9 cellular contexts compared by ENCODE assay signal in the genomic region with DNA sequence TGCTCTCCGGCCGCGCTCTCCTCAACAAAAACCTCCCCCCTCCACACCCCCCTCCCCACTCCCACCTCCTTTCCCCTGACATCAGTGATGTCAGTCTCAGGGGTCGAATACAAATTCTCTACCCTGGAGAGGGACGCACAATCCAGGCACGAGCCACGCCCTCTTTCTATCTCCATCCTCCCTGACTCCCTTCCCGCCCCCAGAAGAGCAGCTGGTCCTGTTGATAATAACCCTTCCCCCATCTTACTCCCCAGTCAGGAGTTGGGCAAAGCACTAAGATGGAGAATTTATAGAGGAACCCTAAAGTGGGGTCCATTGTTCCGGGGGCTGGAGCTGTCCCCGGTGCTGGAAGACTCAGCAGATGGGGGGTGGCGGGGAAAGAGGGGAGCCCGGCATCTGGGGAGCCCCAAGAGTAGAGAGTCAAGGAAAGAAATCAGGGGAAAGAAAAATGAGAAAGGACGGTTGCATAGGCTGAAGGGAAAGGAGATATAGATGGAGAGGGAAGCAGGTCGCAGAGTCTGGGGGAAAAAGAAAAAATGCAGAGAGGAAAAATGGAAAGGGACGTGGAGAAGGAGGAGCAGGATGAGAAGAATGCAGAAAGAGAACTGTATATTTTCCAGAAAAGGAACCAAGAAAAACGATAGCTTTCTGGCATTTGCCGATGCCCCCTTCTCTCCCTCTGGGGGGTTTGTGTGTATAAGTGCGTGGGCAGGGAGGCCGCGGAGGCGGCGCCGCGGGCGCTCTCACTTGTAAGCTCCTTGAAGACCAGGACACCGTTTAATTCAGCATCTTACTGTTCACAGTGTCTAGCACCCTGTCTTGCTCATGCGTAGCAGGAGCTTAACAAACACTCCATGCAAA. TPM values are rescaled to one million over a fixed set of nuclear protein-coding genes. Genes with fewer than 3 reads are reported as not detected.
A peak's percentile ranks its signal among the peaks of the same experiment; 100 is the strongest.
DNase-seq lines count a peak whose midpoint lies in the region; ATAC-seq and TF ChIP-seq lines count a peak whose summit lies in the region.
"Had no signal": no experiment of that assay in that cellular context is flagged by ENCODE, and none has a peak within 500 bp of the region (broad histone marks: within the 10 kb centered on the region; RNA-seq: fewer than 3 reads in every experiment).

TSS of gene CELF3 (minus strand) at position 33 of the 861 bp plus-strand sequence. CDS start 783 bp downstream, outside the sequence.

- H3K27ac ChIP-seq in mesenchymal stem cell (ENCODE audit: low read length, poor library complexity, severe bottlenecking) (no peak within 1 kb of the TSS), spleen (no peak within 1 kb of the TSS), esophagus squamous epithelium (no peak within 1 kb of the TSS), brain microvascular endothelial cell (no peak within 1 kb of the TSS)
- H3K27ac ChIP-seq: upper lobe of left lung had no signal

- WGBS in mesenchymal stem cell, result 7% methylated on average over 26 of the region's 27 CpGs
- 7 to 15% (median 9%) methylated on average over 25 to 27 of the region's 27 CpGs for WGBS in spleen, 5 donors
- WGBS in esophagus squamous epithelium, 2 donors, result 10 to 12% methylated on average over 20 to 26 of the region's 27 CpGs

- TF ChIP-seq CTCF in spleen (IDR thresholded peaks at IDR 0.05 in 8 of 11, conservative IDR thresholded peaks at IDR 0.05 in 3 of 11) (no peak), esophagus squamous epithelium (IDR thresholded peaks at IDR 0.05) (no peak), brain microvascular endothelial cell (IDR thresholded peaks at IDR 0.05; ENCODE audit: low read depth, low read length, missing control alignments) (no peak)

- H3K9me3 ChIP-seq in adipocyte (ENCODE audit: control insufficient read depth, low read length) (no peaks in the 10 kb centered on the region), mesenchymal stem cell (ENCODE audit: control insufficient read depth, low read length) (no peaks in the 10 kb centered on the region), spleen (no peaks in the 10 kb centered on the region), esophagus squamous epithelium (no peaks in the 10 kb centered on the region)
- H3K9me3 ChIP-seq: upper lobe of left lung had no signal

- H2BK5ac ChIP-seq in mesenchymal stem cell (ENCODE audit: low read depth, low read length, poor library complexity, severe bottlenecking), result no peak within 1 kb of the TSS

- intact Hi-C loops in spleen (cut with DNase I; ENCODE audit: low total_unique reads) (no loop called here), esophagus squamous epithelium (cut with DNase I) (no loop called here), left ventricle myocardium superior (cut with micrococcal nuclease) (no loop called here)

- no peak for TF ChIP-seq POLR2A in spleen (IDR thresholded peaks at IDR 0.05)
- TF ChIP-seq POLR2A in esophagus squamous epithelium (IDR thresholded peaks at IDR 0.05), result no peak

- no peak within 1 kb of the TSS for H2AFZ ChIP-seq in mesenchymal stem cell (ENCODE audit: low read depth, low read length)

- peak within 1 kb of the TSS; percentile 14 for H2BK15ac ChIP-seq in mesenchymal stem cell (ENCODE audit: low read depth, poor library complexity, severe bottlenecking)

- no peak within 1 kb of the TSS for H4K8ac ChIP-seq in mesenchymal stem cell (ENCODE audit: low read length)

- H3K4ac ChIP-seq in mesenchymal stem cell (ENCODE audit: low read depth in 1 of 2, low read length in 2 of 2), result no peak within 1 kb of the TSS

- H3K9ac ChIP-seq in adipocyte (ENCODE audit: low read length), result no peak within 1 kb of the TSS
- no peak within 1 kb of the TSS for H3K9ac ChIP-seq in mesenchymal stem cell (ENCODE audit: low read length)

- no peak within 1 kb of the TSS for H4K91ac ChIP-seq in mesenchymal stem cell (ENCODE audit: low read length)

- H3K4me3 ChIP-seq in adipocyte (ENCODE audit: low read length) (no peak within 1 kb of the TSS), mesenchymal stem cell (ENCODE audit: insufficient read depth in 1 of 2, low read depth in 1 of 2, low read length in 2 of 2) (no peak within 1 kb of the TSS), spleen (peak within 1 kb of the TSS in 2 of 8 donors; percentile 1 to 6), esophagus squamous epithelium (peak within 1 kb of the TSS in 2 of 4 donors; percentile 9 to 28), brain microvascular endothelial cell (ENCODE audit: low read depth, low read length) (no peak within 1 kb of the TSS)
- H3K4me3 ChIP-seq: upper lobe of left lung had no signal

- H3K14ac ChIP-seq in mesenchymal stem cell (ENCODE audit: low read length in 2 of 2), result no peak within 1 kb of the TSS

- H2BK120ac ChIP-seq in mesenchymal stem cell (ENCODE audit: low read depth, low read length), result no peak within 1 kb of the TSS

- DNase-seq in ELF-1 (ENCODE audit: low read depth, low spot score) (peak; percentile 74), NCI-H2029 treated with DMSO at 0.1 percent for 48 hours (lab: John Stamatoyannopoulos, UW) (peak; percentile 51), adipocyte (ENCODE audit: low read depth) (peak; percentile 31), mesenchymal stem cell (peak; percentile 19), spleen (no peak), esophagus squamous epithelium (lab: John Stamatoyannopoulos, UW) (no peak), brain microvascular endothelial cell (no peak), left ventricle myocardium superior (no peak)

- H3K36me3 ChIP-seq in adipocyte (ENCODE audit: control insufficient read depth, insufficient read depth, low read length, severe bottlenecking), result no peaks in the 10 kb centered on the region
- H3K36me3 ChIP-seq in mesenchymal stem cell (ENCODE audit: control insufficient read depth in 1 of 2, insufficient read depth in 2 of 2, low read depth in 1 of 2, low read length in 2 of 2), result no peaks in the 10 kb centered on the region
- no peaks in the 10 kb centered on the region for H3K36me3 ChIP-seq in spleen
- H3K36me3 ChIP-seq in esophagus squamous epithelium, result no peaks in the 10 kb centered on the region
- no peaks in the 10 kb centered on the region for H3K36me3 ChIP-seq in brain microvascular endothelial cell (replicated peaks)
- H3K36me3 ChIP-seq: upper lobe of left lung had no signal

- H3K18ac ChIP-seq in mesenchymal stem cell (ENCODE audit: low read depth in 1 of 2, low read length in 2 of 2), result no peak within 1 kb of the TSS

- no peak within 1 kb of the TSS for H3K23ac ChIP-seq in mesenchymal stem cell (ENCODE audit: low read length in 2 of 2)

- H3K4me1 ChIP-seq in adipocyte (ENCODE audit: control insufficient read depth, insufficient read depth, low read length) (peaks cover 19% of the 10 kb centered on the region), mesenchymal stem cell (ENCODE audit: control insufficient read depth, insufficient read depth, low read depth, low read length) (peaks cover 16% of the 10 kb centered on the region), spleen (peaks cover 6 to 42% (median 30%) of the 10 kb centered on the region in 6 donors), esophagus squamous epithelium (peaks cover 12 to 47% (median 12%) of the 10 kb centered on the region in 3 donors)

- no peak within 1 kb of the TSS for H3K4me2 ChIP-seq in mesenchymal stem cell (ENCODE audit: low read length, poor library complexity, severe bottlenecking)

- in situ Hi-C loops in brain microvascular endothelial cell (cut with HindIII; ENCODE audit: low pct_ligation_motif_present, low sequenced_read_pairs), result no loop called here

- H2BK12ac ChIP-seq in mesenchymal stem cell (ENCODE audit: low read length in 2 of 2), result no peak within 1 kb of the TSS

- H3K79me1 ChIP-seq in mesenchymal stem cell (replicated peaks; ENCODE audit: low read length, poor library complexity, severe bottlenecking), result no peaks in the 10 kb centered on the region

- no peak within 1 kb of the TSS for H2AK5ac ChIP-seq in mesenchymal stem cell (ENCODE audit: low read length, severe bottlenecking)

- ATAC-seq in left ventricle myocardium superior, result no peak

- H3K27me3 ChIP-seq in adipocyte (replicated peaks; ENCODE audit: control insufficient read depth, insufficient read depth, low read length) (peaks cover 67% of the 10 kb centered on the region), mesenchymal stem cell (ENCODE audit: control insufficient read depth in 1 of 2, insufficient read depth in 1 of 2, low read length in 2 of 2) (peaks cover 79 to 83% of the 10 kb centered on the region in 2 experiments), spleen (replicated peaks in 1 of 7) (peaks cover 2 to 83% (median 23%) of the 10 kb centered on the region in 7 donors), esophagus squamous epithelium (peaks cover 0 to 75% (median 4%) of the 10 kb centered on the region in 4 donors), brain microvascular endothelial cell (replicated peaks) (peaks cover 48% of the 10 kb centered on the region)

RNA-seq across cellular contexts. Expression of gene CELF3, which starts in this region (rescaled TPM):
- not detected for polyA plus RNA-seq in mesenchymal stem cell (2013, experiment 1 of 2)
- polyA plus RNA-seq in mesenchymal stem cell (2013, experiment 2 of 2), result not detected
- total RNA-seq in spleen (under 1 TPM in 1 of 7 donors, not detected in 6; 0.40 TPM), esophagus squamous epithelium (under 1 TPM in 1 of 4 donors, not detected in 3; 0.19 TPM), left ventricle myocardium superior (not detected)
- under 1 TPM in 1 of 3 donors, not detected in 2; 0.02 TPM for polyA plus RNA-seq in spleen

Comparison
In these comparisons a context has a peak if more than half of its experiments do, and no peak if none do; other contexts are left out.
1. DNase-seq: peak in ELF-1 (single experiment), NCI-H2029 treated with DMSO at 0.1 percent for 48 hours (single experiment), adipocyte (single experiment) and mesenchymal stem cell (single experiment); none in spleen (single experiment), esophagus squamous epithelium (single experiment), brain microvascular endothelial cell (single experiment) and left ventricle myocardium superior (single experiment).